ENCODE assay signal across 20 cellular contexts in genomic region chr15:89178307-89178977, GRCh38. TPM values are rescaled to one million over a fixed set of nuclear protein-coding genes. Genes with fewer than 3 reads are reported as not detected.
DNase-seq lines count a peak whose midpoint lies in the region; ATAC-seq and TF ChIP-seq lines count a peak whose summit lies in the region.
"Had no signal": no experiment of that assay in that cellular context is flagged by ENCODE, and none has a peak within 500 bp of the region (broad histone marks: within the 10 kb centered on the region; RNA-seq: fewer than 3 reads in every experiment).

No MANE protein-coding gene starts in this region.

- WGBS in mammary epithelial cell (ENCODE audit: low coverage, missing lambda C conversion rate): 75% methylated on average over 11 of the region's 11 CpGs

- in situ Hi-C loops in mammary epithelial cell (cut with MboI; ENCODE audit: low sequenced_read_pairs in 2 of 2): loop anchor here (5.0 to 10.0 kb wide), 2 partner anchors 121 to 274 kb away; no protein-coding TSS in a partner anchor

- peaks cover 14% of the 10 kb centered on the region for H3K36me3 Mint-ChIP-seq in MCF 10A (ENCODE audit: insufficient read depth, unreplicated experiment)
- H3K36me3 Mint-ChIP-seq in activated T-helper 17 cell treated with anti-CD3 and anti-CD28 coated beads, Interleukin-2, amount 50 U/mL, for 72 hours (ENCODE audit: low read depth): peaks cover 59% of the 10 kb centered on the region
- H3K36me3 Mint-ChIP-seq: WTC11 had no signal

- H3K9me3 ChIP-seq in mammary epithelial cell (replicated peaks; ENCODE audit: insufficient read depth, low read length): no peaks in the 10 kb centered on the region
- no peaks in the 10 kb centered on the region for H3K9me3 ChIP-seq in tibial artery
- H3K9me3 ChIP-seq in OCI-LY7 (ENCODE audit: low read length): no peaks in the 10 kb centered on the region
- H3K9me3 ChIP-seq: upper lobe of right lung had no signal

- DNase-seq in mammary epithelial cell: peak; percentile 26
- no peak for DNase-seq in MCF 10A (ENCODE audit: unreplicated experiment)
- peak in 1 of 2 donors; percentile 16 for DNase-seq in foreskin keratinocyte
- no peak for DNase-seq in tibial artery
- no peak for DNase-seq in OCI-LY7 (ENCODE audit: low spot score)
- DNase-seq in NCI-H226: no peak
- DNase-seq: NCI-H1048, NCI-H187 treated with DMSO at 0.1 percent for 48 hours, upper lobe of right lung had no signal

- ATAC-seq in activated T-helper 17 cell treated with anti-CD3 and anti-CD28 coated beads, Interleukin-2, amount 50 U/mL, for 72 hours (replicated peaks): peak; percentile 68
- peak; percentile 35 for ATAC-seq in foreskin keratinocyte

- H3K4me3 ChIP-seq in mammary epithelial cell (replicated peaks in 1 of 3; ENCODE audit: insufficient read depth in 1 of 3, low read depth in 2 of 3, low read length in 3 of 3): no peak overlapping the region
- no peak overlapping the region for H3K4me3 ChIP-seq in tibial artery
- no peak overlapping the region for H3K4me3 ChIP-seq in OCI-LY7 (ENCODE audit: low read depth, low read length, poor library complexity, severe bottlenecking)
- H3K4me3 ChIP-seq: upper lobe of right lung had no signal

- H3K27ac ChIP-seq in mammary epithelial cell (ENCODE audit: insufficient read depth, low read depth, low read length) (no peak overlapping the region), foreskin keratinocyte (no peak overlapping the region), tibial artery (peak overlapping the region; percentile 5 to 30), OCI-LY7 (ENCODE audit: low read depth, low read length, poor library complexity, severe bottlenecking) (no peak overlapping the region)
- H3K27ac ChIP-seq: upper lobe of right lung had no signal

- H4K20me1 ChIP-seq in mammary epithelial cell (ENCODE audit: insufficient read depth, low read length) (no peaks in the 10 kb centered on the region), OCI-LY7 (ENCODE audit: insufficient read depth, low read length) (no peaks in the 10 kb centered on the region)

- no peaks in the 10 kb centered on the region for H3K9me2 ChIP-seq in OCI-LY7 (ENCODE audit: insufficient read depth, low read length)

- no peak overlapping the region for H3K27ac Mint-ChIP-seq in MCF 10A (ENCODE audit: low read depth, unreplicated experiment)
- H3K27ac Mint-ChIP-seq in activated T-helper 17 cell treated with anti-CD3 and anti-CD28 coated beads, Interleukin-2, amount 50 U/mL, for 72 hours: peak overlapping the region; percentile 96

- no peak overlapping the region for H2AFZ ChIP-seq in mammary epithelial cell (ENCODE audit: low read depth, low read length)
- no peak overlapping the region for H2AFZ ChIP-seq in OCI-LY7 (ENCODE audit: low read length)

- POLR2A ChIA-PET in MCF 10A (lab: Yijun Ruan, JAX) (interaction anchor here (0.6 to 1.6 kb wide), 10 partner anchors 10 to 144 kb away, joined by 3 to 5 read pairs (median 3); partner anchors contain the start of gene ABHD2), OCI-LY7 (lab: Charles Lee) (interaction anchor here (1.2 kb wide), 1 partner anchor 121 kb away, joined by 3 read pairs; no protein-coding TSS in a partner anchor)

- CTCF ChIA-PET in mammary epithelial cell (lab: Charles Lee; ENCODE audit: low non-redundant PET): interaction anchor here (0.7 kb wide), 1 partner anchor 120 kb away, joined by 8 read pairs; no protein-coding TSS in a partner anchor
- CTCF ChIA-PET in MCF 10A (lab: Yijun Ruan, JAX): interaction anchor here (0.6 to 20.8 kb wide), 51 partner anchors 9 to 666 kb away, joined by 3 to 452 read pairs (median 5); partner anchors contain the start of gene ABHD2
- CTCF ChIA-PET in OCI-LY7 (lab: Charles Lee; ENCODE audit: unreplicated experiment): interaction anchor here (0.7 to 0.9 kb wide), 4 partner anchors 28 to 276 kb away, joined by 3 to 6 read pairs (median 4); no protein-coding TSS in a partner anchor

- H3K27me3 Mint-ChIP-seq in MCF 10A (ENCODE audit: insufficient read depth, unreplicated experiment): no peaks in the 10 kb centered on the region
- H3K27me3 Mint-ChIP-seq in activated T-helper 17 cell treated with anti-CD3 and anti-CD28 coated beads, Interleukin-2, amount 50 U/mL, for 72 hours: no peaks in the 10 kb centered on the region
- H3K27me3 Mint-ChIP-seq: naive B cell had no signal

- H3K27me3 ChIP-seq in mammary epithelial cell (ENCODE audit: insufficient read depth, low read length) (no peaks in the 10 kb centered on the region), foreskin keratinocyte (no peaks in the 10 kb centered on the region), tibial artery (no peaks in the 10 kb centered on the region)
- H3K27me3 ChIP-seq: upper lobe of right lung had no signal

- no peaks in the 10 kb centered on the region for H3K79me2 ChIP-seq in mammary epithelial cell (ENCODE audit: insufficient read depth, low read length)
- H3K79me2 ChIP-seq in OCI-LY7 (ENCODE audit: insufficient read depth, low read depth, low read length): no peaks in the 10 kb centered on the region

- dilution Hi-C loops in mammary epithelial cell (cut with HindIII; ENCODE audit: low sequenced_read_pairs): loop anchor here (10.0 kb wide), 1 partner anchor 274 kb away; no protein-coding TSS in a partner anchor

- H3K36me3 ChIP-seq in mammary epithelial cell (ENCODE audit: insufficient read depth, low read length) (peaks cover 1% of the 10 kb centered on the region), tibial artery (peaks cover 21 to 51% (median 39%) of the 10 kb centered on the region in 3 donors), OCI-LY7 (ENCODE audit: insufficient read depth, low read length) (peaks cover 11% of the 10 kb centered on the region; the same call in 1 of the 2 replicates)

- TF ChIP-seq CTCF in mammary epithelial cell (conservative IDR thresholded peaks at IDR 0.05 in 1 of 2, IDR thresholded peaks at IDR 0.05 in 1 of 2; ENCODE audit: extremely low read depth in 1 of 2, insufficient read depth in 1 of 2, low read depth in 1 of 2, low read length in 2 of 2) (no peak), MCF 10A (IDR thresholded peaks at IDR 0.05; ENCODE audit: unreplicated experiment) (no peak), foreskin keratinocyte (conservative IDR thresholded peaks at IDR 0.05) (no peak), tibial artery (IDR thresholded peaks at IDR 0.05) (no peak), OCI-LY7 (conservative IDR thresholded peaks at IDR 0.05; ENCODE audit: low read length) (no peak)

- H3K4me1 ChIP-seq in mammary epithelial cell (ENCODE audit: insufficient read depth, low read length): no peaks in the 10 kb centered on the region
- no peaks in the 10 kb centered on the region for H3K4me1 ChIP-seq in foreskin keratinocyte
- H3K4me1 ChIP-seq in tibial artery: peaks cover 0 to 51% (median 22%) of the 10 kb centered on the region in 4 donors
- H3K4me1 ChIP-seq in OCI-LY7 (ENCODE audit: insufficient read depth, low read length, poor library complexity, severe bottlenecking): no peaks in the 10 kb centered on the region

- H3K9me3 Mint-ChIP-seq in MCF 10A (ENCODE audit: unreplicated experiment): no peaks in the 10 kb centered on the region
- H3K9me3 Mint-ChIP-seq in activated T-helper 17 cell treated with anti-CD3 and anti-CD28 coated beads, Interleukin-2, amount 50 U/mL, for 72 hours: no peaks in the 10 kb centered on the region
- H3K9me3 Mint-ChIP-seq: naive B cell, WTC11 had no signal

- H3K4me1 Mint-ChIP-seq in MCF 10A (ENCODE audit: insufficient read depth, unreplicated experiment): peaks cover 7% of the 10 kb centered on the region
- peaks cover 22% of the 10 kb centered on the region for H3K4me1 Mint-ChIP-seq in activated T-helper 17 cell treated with anti-CD3 and anti-CD28 coated beads, Interleukin-2, amount 50 U/mL, for 72 hours
- H3K4me1 Mint-ChIP-seq: naive B cell had no signal

- BruUV-seq in mammary epithelial cell (replicated peaks; lab: Mats Ljungman, UMichigan): no TSS peak
- BruUV-seq in MCF 10A (replicated peaks; lab: Mats Ljungman, UMichigan): no TSS peak
- BruUV-seq in OCI-LY7 (replicated peaks; lab: Mats Ljungman, UMichigan): no TSS peak

- intact Hi-C loops in mammary epithelial cell (cut with micrococcal nuclease): loop anchor here (5.0 kb wide), 1 partner anchor 521 kb away; no protein-coding TSS in a partner anchor
- intact Hi-C loops in MCF 10A (cut with micrococcal nuclease): no loop called here
- intact Hi-C loops in tibial artery (cut with DNase I; ENCODE audit: low total_unique reads): loop anchor here (5.0 kb wide), 2 partner anchors 121 to 286 kb away; no protein-coding TSS in a partner anchor
- intact Hi-C loops in OCI-LY7 (cut with micrococcal nuclease; ENCODE audit: unreplicated experiment): no loop called here

- no peak overlapping the region for H3K4me2 ChIP-seq in mammary epithelial cell (ENCODE audit: insufficient read depth, low read depth, low read length)
- H3K4me2 ChIP-seq in OCI-LY7 (ENCODE audit: low read length): no peak overlapping the region

- H3K9ac ChIP-seq in mammary epithelial cell (ENCODE audit: insufficient read depth, low read length): no peak overlapping the region

- no peak overlapping the region for H3K4me3 Mint-ChIP-seq in MCF 10A (ENCODE audit: unreplicated experiment)
- H3K4me3 Mint-ChIP-seq in activated T-helper 17 cell treated with anti-CD3 and anti-CD28 coated beads, Interleukin-2, amount 50 U/mL, for 72 hours: peak overlapping the region; percentile 58
- H3K4me3 Mint-ChIP-seq: naive B cell, WTC11 had no signal

RNA-seq across cellular contexts. Expression of gene RLBP1, which starts 42.9 kb away (rescaled TPM):
- total RNA-seq in mammary epithelial cell (under 1 TPM in 1 of 2 donors, not detected in 1; 0.17 TPM), MCF 10A (2022) (not detected in 2 replicates), foreskin keratinocyte (not detected in 2 replicates), OCI-LY7 (2022) (not detected in 2 replicates)
- polyA plus RNA-seq in mammary epithelial cell (0.23 TPM), foreskin keratinocyte (not detected in 2 replicates)
- polyA minus RNA-seq in mammary epithelial cell: not detected
- total RNA-seq in activated T-helper 17 cell treated with anti-CD3 and anti-CD28 coated beads, Interleukin-2, amount 50 U/mL, for 72 hours: not detected
- not detected in 2 replicates for total RNA-seq in OCI-LY7 (2014; rRNA removed; shearing (Covaris generic))
- total RNA-seq: endothelial cell of umbilical vein, fibroblast of lung, H1, left ventricle myocardium superior, LHCN-M2, omental fat pad, renal cortical epithelial cell, upper lobe of right lung, WTC11 had no signal
- polyA plus RNA-seq: adipose tissue, endothelial cell of umbilical vein, fibroblast of lung had no signal

Comparison
In these comparisons a context has a peak if more than half of its experiments do, and no peak if none do; other contexts are left out.
1. intact Hi-C loops: an anchor here in mammary epithelial cell (5.0 kb wide) and tibial artery (5.0 kb wide); none called in MCF 10A and OCI-LY7.
2. H3K27ac ChIP-seq: peak in tibial artery (2 of 2); none in mammary epithelial cell (single experiment), foreskin keratinocyte (single experiment) and OCI-LY7 (single experiment).